ENCODE assay signal across 20 cellular contexts in genomic region chr15:96869122-96869521, GRCh38.
A peak's percentile ranks its signal among the peaks of the same experiment; 100 is the strongest.
DNase-seq lines count a peak whose midpoint lies in the region; ATAC-seq, FAIRE-seq and TF ChIP-seq lines count a peak whose summit lies in the region.
"Had no signal": no experiment of that assay in that cellular context is flagged by ENCODE, and none has a peak within 500 bp of the region (broad histone marks: within the 10 kb centered on the region; RNA-seq: fewer than 3 reads in every experiment).

No MANE protein-coding gene starts in this region.

- dilution Hi-C loops in keratinocyte (cut with MboI; ENCODE audit: extremely low pct_ligation_motif_present, low sequenced_read_pairs), result no loop called here

- H4K20me1 ChIP-seq in keratinocyte (ENCODE audit: control insufficient read depth, extremely low read depth, insufficient read depth, low read length), result no peaks in the 10 kb centered on the region
- H4K20me1 ChIP-seq: BLaER1 had no signal

- H3K4me2 ChIP-seq in keratinocyte (ENCODE audit: control insufficient read depth, extremely low read depth, insufficient read depth, low read depth, low read length), result no peak overlapping the region
- H3K4me2 ChIP-seq: A549, BLaER1 had no signal

- no peak overlapping the region for H3K27ac ChIP-seq in A673 (ENCODE audit: low read depth, low read length, poor library complexity, severe bottlenecking)
- no peak overlapping the region for H3K27ac ChIP-seq in keratinocyte (ENCODE audit: control insufficient read depth, insufficient read depth, low read length)
- H3K27ac ChIP-seq: A549, BLaER1 had no signal

- H3K27me3 ChIP-seq in A673 (replicated peaks; ENCODE audit: insufficient read depth, low read depth, low read length, poor library complexity) (no peaks in the 10 kb centered on the region), bronchial epithelial cell (ENCODE audit: control insufficient read depth, insufficient read depth, low read length) (no peaks in the 10 kb centered on the region), keratinocyte (ENCODE audit: control insufficient read depth, extremely low read depth, insufficient read depth, low read length) (no peaks in the 10 kb centered on the region)
- H3K27me3 ChIP-seq: BLaER1 had no signal

- H3K4me3 Mint-ChIP-seq in activated T-helper 1 cell treated with anti-CD3 and anti-CD28 coated beads, Interleukin-12 subunit alpha, Interleukin-12 subunit beta, Interleukin-2, Interleukin-4 antibody, amounts not matched to agents 30 ng/mL and 10 ng/mL and 1 ng/mL, durations not matched to agents 14 hours and 24 hours and 36 hours, result no peak overlapping the region
- H3K4me3 Mint-ChIP-seq: CD4-positive, alpha-beta memory T cell; HFFc6; IgD-negative memory B cell had no signal

- BruUV-seq in A673 (replicated peaks; lab: Mats Ljungman, UMichigan), result no TSS peak

- intact Hi-C loops in A673 (cut with micrococcal nuclease; ENCODE audit: unreplicated experiment), result no loop called here
- intact Hi-C loops in activated T-helper 1 cell treated with anti-CD3 and anti-CD28 coated beads, Interleukin-12 subunit alpha, Interleukin-12 subunit beta, Interleukin-2, Interleukin-4 antibody, amounts not matched to agents 30 ng/mL and 10 ng/mL and 1 ng/mL, durations not matched to agents 14 hours and 24 hours and 36 hours (cut with micrococcal nuclease), result no loop called here

- FAIRE-seq in bronchial epithelial cell (lab: Jason Lieb, UNC), result no peak
- peak; percentile 77 for FAIRE-seq in keratinocyte (lab: Jason Lieb, UNC)
- FAIRE-seq: A549 had no signal

- no peak for ATAC-seq in HG02870 (IDR thresholded peaks at IDR 0.05; ENCODE audit: unreplicated experiment)
- ATAC-seq: A549 had no signal

- no peaks in the 10 kb centered on the region for H3K9me3 ChIP-seq in A673 (ENCODE audit: low read depth, low read length, poor library complexity, severe bottlenecking)
- no peaks in the 10 kb centered on the region for H3K9me3 ChIP-seq in keratinocyte (ENCODE audit: control insufficient read depth, low read depth, low read length)
- H3K9me3 ChIP-seq: A549 had no signal

- DNase-seq in A673 (ENCODE audit: low spot score), result peak; percentile 59
- peak; percentile 41 for DNase-seq in M059J (ENCODE audit: low read depth)
- peak; percentile 39 for DNase-seq in bronchial epithelial cell (ENCODE audit: low read depth)
- DNase-seq in keratinocyte (ENCODE audit: low read depth, low spot score), result no peak
- no peak for DNase-seq in GM20000 (ENCODE audit: low spot score)
- DNase-seq in activated T-helper 1 cell treated with anti-CD3 and anti-CD28 coated beads, Interleukin-12 subunit alpha, Interleukin-12 subunit beta, Interleukin-2, Interleukin-4 antibody, amounts not matched to agents 30 ng/mL and 10 ng/mL and 1 ng/mL, durations not matched to agents 14 hours and 24 hours and 36 hours (ENCODE audit: low spot score), result no peak
- DNase-seq in DMS153 (lab: John Stamatoyannopoulos, UW), result no peak
- DNase-seq: CD4-positive, alpha-beta memory T cell; H7; HFFc6; Karpas-422; NCI-H1105 treated with DMSO at 0.1 percent for 48 hours; NCI-H1694; NCI-H510A; NCI-H774; RPMI8226 had no signal

- no peaks in the 10 kb centered on the region for H3K36me3 Mint-ChIP-seq in activated T-helper 1 cell treated with anti-CD3 and anti-CD28 coated beads, Interleukin-12 subunit alpha, Interleukin-12 subunit beta, Interleukin-2, Interleukin-4 antibody, amounts not matched to agents 30 ng/mL and 10 ng/mL and 1 ng/mL, durations not matched to agents 14 hours and 24 hours and 36 hours (ENCODE audit: low read depth)
- H3K36me3 Mint-ChIP-seq: CD4-positive, alpha-beta memory T cell; IgD-negative memory B cell had no signal

- no peaks in the 10 kb centered on the region for H3K4me1 Mint-ChIP-seq in activated T-helper 1 cell treated with anti-CD3 and anti-CD28 coated beads, Interleukin-12 subunit alpha, Interleukin-12 subunit beta, Interleukin-2, Interleukin-4 antibody, amounts not matched to agents 30 ng/mL and 10 ng/mL and 1 ng/mL, durations not matched to agents 14 hours and 24 hours and 36 hours (ENCODE audit: low read depth)
- H3K4me1 Mint-ChIP-seq: CD4-positive, alpha-beta memory T cell; IgD-negative memory B cell had no signal

- no peaks in the 10 kb centered on the region for H3K27me3 Mint-ChIP-seq in activated T-helper 1 cell treated with anti-CD3 and anti-CD28 coated beads, Interleukin-12 subunit alpha, Interleukin-12 subunit beta, Interleukin-2, Interleukin-4 antibody, amounts not matched to agents 30 ng/mL and 10 ng/mL and 1 ng/mL, durations not matched to agents 14 hours and 24 hours and 36 hours (ENCODE audit: insufficient read depth)
- H3K27me3 Mint-ChIP-seq: CD4-positive, alpha-beta memory T cell; IgD-negative memory B cell had no signal

- H3K9ac ChIP-seq in keratinocyte (ENCODE audit: control insufficient read depth, extremely low read depth, insufficient read depth, low read length), result no peak overlapping the region
- H3K9ac ChIP-seq: BLaER1 had no signal

- H3K36me3 ChIP-seq in A673 (ENCODE audit: insufficient read depth, low read length, poor library complexity, severe bottlenecking), result no peaks in the 10 kb centered on the region
- no peaks in the 10 kb centered on the region for H3K36me3 ChIP-seq in bronchial epithelial cell (ENCODE audit: control insufficient read depth, insufficient read depth, low read length)
- H3K36me3 ChIP-seq in keratinocyte (ENCODE audit: control insufficient read depth in 2 of 2, extremely low read depth in 1 of 2, insufficient read depth in 2 of 2, low read length in 2 of 2), result no peaks in the 10 kb centered on the region
- H3K36me3 ChIP-seq: BLaER1 had no signal

- H3K27ac Mint-ChIP-seq in activated T-helper 1 cell treated with anti-CD3 and anti-CD28 coated beads, Interleukin-12 subunit alpha, Interleukin-12 subunit beta, Interleukin-2, Interleukin-4 antibody, amounts not matched to agents 30 ng/mL and 10 ng/mL and 1 ng/mL, durations not matched to agents 14 hours and 24 hours and 36 hours, result no peak overlapping the region
- H3K27ac Mint-ChIP-seq: CD4-positive, alpha-beta memory T cell; HFFc6; IgD-negative memory B cell had no signal

- no peak overlapping the region for H2AFZ ChIP-seq in keratinocyte (ENCODE audit: control insufficient read depth, low read length)

- CTCF ChIA-PET in A673 (lab: Charles Lee), result no interaction called here

- no peaks in the 10 kb centered on the region for H3K79me2 ChIP-seq in keratinocyte (ENCODE audit: control insufficient read depth, insufficient read depth, low read length)

- no peak for TF ChIP-seq CTCF in A673 (conservative IDR thresholded peaks at IDR 0.05; ENCODE audit: low read depth, low read length)
- no peak for TF ChIP-seq CTCF in bronchial epithelial cell (IDR thresholded peaks at IDR 0.05; ENCODE audit: insufficient read depth, low read length, severe bottlenecking)
- TF ChIP-seq CTCF in keratinocyte (optimal IDR thresholded peaks at IDR 0.05 in 1 of 3, IDR thresholded peaks at IDR 0.05 in 1 of 3, conservative IDR thresholded peaks at IDR 0.05 in 1 of 3; ENCODE audit: extremely low read depth in 1 of 3, insufficient read depth in 2 of 3, low read length in 3 of 3), result no peak
- TF ChIP-seq CTCF in GM20000 (IDR thresholded peaks at IDR 0.05; ENCODE audit: extremely low read depth, missing control alignments), result no peak

- H3K4me1 ChIP-seq in A673 (ENCODE audit: insufficient read depth, low read length, poor library complexity, severe bottlenecking), result no peaks in the 10 kb centered on the region
- H3K4me1 ChIP-seq in keratinocyte (ENCODE audit: control insufficient read depth, extremely low read depth, insufficient read depth, low read length), result no peaks in the 10 kb centered on the region
- H3K4me1 ChIP-seq: A549, BLaER1 had no signal

- H3K9me3 Mint-ChIP-seq in activated T-helper 1 cell treated with anti-CD3 and anti-CD28 coated beads, Interleukin-12 subunit alpha, Interleukin-12 subunit beta, Interleukin-2, Interleukin-4 antibody, amounts not matched to agents 30 ng/mL and 10 ng/mL and 1 ng/mL, durations not matched to agents 14 hours and 24 hours and 36 hours, result peaks cover 14% of the 10 kb centered on the region

- POLR2A ChIA-PET in A673 (lab: Charles Lee; ENCODE audit: low non-redundant PET), result no interaction called here

- H3K4me3 ChIP-seq in A673 (ENCODE audit: low read depth, low read length, poor library complexity, severe bottlenecking), result no peak overlapping the region
- H3K4me3 ChIP-seq in bronchial epithelial cell (ENCODE audit: low read depth, low read length), result no peak overlapping the region
- no peak overlapping the region for H3K4me3 ChIP-seq in keratinocyte (ENCODE audit: control insufficient read depth in 2 of 3, extremely low read depth in 1 of 3, insufficient read depth in 2 of 3, low read depth in 1 of 3, low read length in 3 of 3)
- H3K4me3 ChIP-seq: A549, BLaER1 had no signal

- H3K9me1 ChIP-seq in keratinocyte (ENCODE audit: control insufficient read depth, extremely low read depth, insufficient read depth, low read length), result no peaks in the 10 kb centered on the region

Comparison
In these comparisons a context has a peak if more than half of its experiments do, and no peak if none do; other contexts are left out.
1. DNase-seq: peak in A673 (single experiment), M059J (single experiment) and bronchial epithelial cell (single experiment); none in keratinocyte (single experiment), GM20000 (single experiment), activated T-helper 1 cell treated with anti-CD3 and anti-CD28 coated beads, Interleukin-12 subunit alpha, Interleukin-12 subunit beta, Interleukin-2, Interleukin-4 antibody, amounts not matched to agents 30 ng/mL and 10 ng/mL and 1 ng/mL, durations not matched to agents 14 hours and 24 hours and 36 hours (single experiment) and DMS153 (single experiment).